ENCODE assay signal across 25 cellular contexts in the genomic region with DNA sequence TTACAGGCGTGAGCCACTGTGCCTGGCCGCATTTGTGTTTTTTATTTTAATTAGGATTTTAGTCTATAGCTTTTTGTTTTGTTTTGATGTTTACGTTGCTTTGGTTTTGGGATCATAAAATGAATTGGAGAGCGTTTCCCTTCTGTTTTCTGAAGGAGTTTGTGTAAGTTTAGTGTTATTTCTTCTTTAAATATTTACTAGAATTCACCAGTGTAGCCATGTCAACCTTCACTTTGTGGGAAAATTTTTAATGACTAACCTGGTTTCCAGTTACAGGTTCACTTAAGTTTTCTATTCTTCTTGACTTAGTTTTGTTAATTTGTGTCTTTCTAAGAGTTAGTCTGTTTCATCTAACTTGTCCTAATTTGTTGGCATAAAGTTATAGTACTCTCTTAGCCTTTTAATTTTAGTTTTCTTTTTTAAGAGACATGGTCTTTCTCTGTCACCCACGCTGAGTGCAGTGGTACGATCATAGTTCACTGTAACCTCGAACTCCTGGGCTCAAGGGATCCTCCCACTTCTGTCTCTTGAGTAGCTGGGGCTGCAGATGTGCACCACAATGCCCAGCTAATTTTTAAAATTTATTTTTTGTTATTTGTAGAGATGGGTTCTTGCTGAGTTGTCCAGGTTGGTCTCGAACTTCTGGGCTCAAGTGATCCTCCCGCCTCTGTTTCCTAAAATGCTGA.
A peak's percentile ranks its signal among the peaks of the same experiment; 100 is the strongest.
DNase-seq lines count a peak whose midpoint lies in the region; ATAC-seq and TF ChIP-seq lines count a peak whose summit lies in the region.
"Had no signal": no experiment of that assay in that cellular context is flagged by ENCODE, and none has a peak within 500 bp of the region (broad histone marks: within the 10 kb centered on the region; RNA-seq: fewer than 3 reads in every experiment).

No MANE protein-coding gene starts in this region.

- H3K4me3 ChIP-seq in GM23248 (no peak overlapping the region), Peyer's patch (no peak overlapping the region)
- H3K4me3 ChIP-seq: GM12878, heart left ventricle, left lung, thyroid gland had no signal

- peaks cover 30% of the 10 kb centered on the region for H3K4me1 Mint-ChIP-seq in activated CD4-positive, alpha-beta T cell treated with anti-CD3 and anti-CD28 coated beads, Interleukin-2, amount 10 ng/mL, durations not matched to agents 24 days and 14 days
- peaks cover 23 to 54% of the 10 kb centered on the region in 2 donors for H3K4me1 Mint-ChIP-seq in effector memory CD8-positive, alpha-beta T cell (ENCODE audit: low read depth in 2 of 2)
- H3K4me1 Mint-ChIP-seq in nephron progenitor cell: no peaks in the 10 kb centered on the region
- H3K4me1 Mint-ChIP-seq: neural crest cell had no signal

- TF ChIP-seq CTCF in nephron progenitor cell (IDR thresholded peaks at IDR 0.05) (no peak), Peyer's patch (IDR thresholded peaks at IDR 0.05) (no peak)

- peak overlapping the region; percentile 35 for H3K27ac Mint-ChIP-seq in activated CD4-positive, alpha-beta T cell treated with anti-CD3 and anti-CD28 coated beads, Interleukin-2, amount 10 ng/mL, durations not matched to agents 24 days and 14 days
- H3K27ac Mint-ChIP-seq in effector memory CD8-positive, alpha-beta T cell: peak overlapping the region; percentile 68 to 77
- peak overlapping the region; percentile 57 for H3K27ac Mint-ChIP-seq in nephron progenitor cell
- H3K27ac Mint-ChIP-seq: activated naive CD4-positive, alpha-beta T cell treated with anti-CD3 and anti-CD28 coated beads, Interleukin-2, amount 10 ng/mL, durations not matched to agents 7 days and 5 days; progenitor cell of endocrine pancreas; stimulated activated memory B cell treated with anti-CD40 and anti-IgM and Interleukin-4, amounts not matched to agents 10 μg/mL and 1 μg/mL and 100 μg/mL, for 72 hours had no signal

- H3K27ac ChIP-seq in GM23248: peak overlapping the region; percentile 29; the same call in 1 of the 2 replicates
- H3K27ac ChIP-seq in Peyer's patch: no peak overlapping the region
- H3K27ac ChIP-seq: thyroid gland had no signal

- WGBS in GM23248 (ENCODE audit: low coverage in 1 of 2, low lambda C conversion rate in 2 of 2, missing lambda C conversion rate in 2 of 2), 2 experiments: 97 to 98% methylated on average over 9 of the region's 9 CpGs

- intact Hi-C loops in activated CD4-positive, alpha-beta T cell treated with anti-CD3 and anti-CD28 coated beads, Interleukin-2, amount 10 ng/mL, durations not matched to agents 24 days and 14 days (cut with micrococcal nuclease): no loop called here

- peaks cover 11% of the 10 kb centered on the region for H3K9me3 Mint-ChIP-seq in activated CD4-positive, alpha-beta T cell treated with anti-CD3 and anti-CD28 coated beads, Interleukin-2, amount 10 ng/mL, durations not matched to agents 24 days and 14 days
- no peaks in the 10 kb centered on the region for H3K9me3 Mint-ChIP-seq in effector memory CD8-positive, alpha-beta T cell
- peaks cover 33% of the 10 kb centered on the region for H3K9me3 Mint-ChIP-seq in nephron progenitor cell
- H3K9me3 Mint-ChIP-seq: activated naive CD4-positive, alpha-beta T cell treated with anti-CD3 and anti-CD28 coated beads, Interleukin-2, amount 10 ng/mL, durations not matched to agents 7 days and 5 days; stimulated activated memory B cell treated with anti-CD40 and anti-IgM and Interleukin-4, amounts not matched to agents 10 μg/mL and 1 μg/mL and 100 μg/mL, for 72 hours had no signal

- H3K36me3 ChIP-seq in GM23248 (ENCODE audit: low read depth) (peaks cover 85% of the 10 kb centered on the region), Peyer's patch (peaks cover 0 to 84% (median 0%) of the 10 kb centered on the region in 3 donors)

- no peak overlapping the region for H3K9ac ChIP-seq in GM23248

- TF ChIP-seq POLR2A in Peyer's patch (IDR thresholded peaks at IDR 0.05): no peak

- H3K27me3 ChIP-seq in GM23248 (replicated peaks; ENCODE audit: insufficient read depth) (no peaks in the 10 kb centered on the region), Peyer's patch (no peaks in the 10 kb centered on the region)
- H3K27me3 ChIP-seq: heart left ventricle, left lung, thyroid gland had no signal

- no peak overlapping the region for H2AFZ ChIP-seq in GM23248

- H3K4me1 ChIP-seq in GM23248 (ENCODE audit: insufficient read depth) (peaks cover 4% of the 10 kb centered on the region; the same call in 1 of the 2 replicates), Peyer's patch (no peaks in the 10 kb centered on the region)

- H3K36me3 Mint-ChIP-seq in activated CD4-positive, alpha-beta T cell treated with anti-CD3 and anti-CD28 coated beads, Interleukin-2, amount 10 ng/mL, durations not matched to agents 24 days and 14 days (ENCODE audit: low read depth): peaks cover 79% of the 10 kb centered on the region
- peaks cover 98% of the 10 kb centered on the region for H3K36me3 Mint-ChIP-seq in effector memory CD8-positive, alpha-beta T cell (ENCODE audit: insufficient read depth)
- peaks cover 98% of the 10 kb centered on the region for H3K36me3 Mint-ChIP-seq in nephron progenitor cell (ENCODE audit: low read depth)

- no peak for ATAC-seq in effector memory CD8-positive, alpha-beta T cell (replicated peaks)
- no peak for ATAC-seq in HG02938 (IDR thresholded peaks at IDR 0.05; ENCODE audit: unreplicated experiment)
- ATAC-seq: GM12878; heart left ventricle; left lung; stimulated activated memory B cell treated with anti-CD40 and anti-IgM and Interleukin-4, amounts not matched to agents 10 μg/mL and 1 μg/mL and 100 μg/mL, for 72 hours had no signal

- no peak for DNase-seq in activated CD4-positive, alpha-beta T cell treated with anti-CD3 and anti-CD28 coated beads, Interleukin-2, amount 10 ng/mL, durations not matched to agents 24 days and 14 days
- DNase-seq in activated CD4-positive, alpha-beta T cell treated with anti-CD3 and anti-CD28 coated beads for 48 hours: no peak
- no peak for DNase-seq in GM23248
- no peak for DNase-seq in effector memory CD8-positive, alpha-beta T cell
- no peak for DNase-seq in nephron progenitor cell
- DNase-seq in Peyer's patch: no peak
- DNase-seq in T1000 (lab: John Stamatoyannopoulos, UW): no peak
- DNase-seq: activated naive CD4-positive, alpha-beta T cell treated with anti-CD3 and anti-CD28 coated beads, Interleukin-2, amount 10 ng/mL, durations not matched to agents 7 days and 5 days; AML-193; central memory CD4-positive, alpha-beta T cell; dermis blood vessel endothelial cell; DMS79 treated with DMSO at 0.1 percent for 48 hours; heart left ventricle; KG1; left lung; midbrain; NCI-H1930; NCI-H2227 treated with DMSO at 0.1 percent for 48 hours; SW 1271 had no signal

- H3K9me3 ChIP-seq in GM23248 (ENCODE audit: low read depth) (no peaks in the 10 kb centered on the region), Peyer's patch (no peaks in the 10 kb centered on the region)
- H3K9me3 ChIP-seq: left lung, thyroid gland had no signal

- peaks cover 61% of the 10 kb centered on the region for H3F3A ChIP-seq in GM23248 (ENCODE audit: insufficient read depth)

- H3K4me2 ChIP-seq in GM23248 (ENCODE audit: unreplicated experiment): no peak overlapping the region

- H3K4me3 Mint-ChIP-seq in activated CD4-positive, alpha-beta T cell treated with anti-CD3 and anti-CD28 coated beads, Interleukin-2, amount 10 ng/mL, durations not matched to agents 24 days and 14 days: no peak overlapping the region
- peak overlapping the region in 1 of 2 donors; percentile 33 for H3K4me3 Mint-ChIP-seq in effector memory CD8-positive, alpha-beta T cell
- no peak overlapping the region for H3K4me3 Mint-ChIP-seq in nephron progenitor cell
- H3K4me3 Mint-ChIP-seq: activated naive CD4-positive, alpha-beta T cell treated with anti-CD3 and anti-CD28 coated beads, Interleukin-2, amount 10 ng/mL, durations not matched to agents 7 days and 5 days; neural crest cell; stimulated activated memory B cell treated with anti-CD40 and anti-IgM and Interleukin-4, amounts not matched to agents 10 μg/mL and 1 μg/mL and 100 μg/mL, for 72 hours had no signal

- H3K79me2 ChIP-seq in GM23248 (ENCODE audit: insufficient read depth): peaks cover 99% of the 10 kb centered on the region

- no peaks in the 10 kb centered on the region for H3K27me3 Mint-ChIP-seq in activated CD4-positive, alpha-beta T cell treated with anti-CD3 and anti-CD28 coated beads, Interleukin-2, amount 10 ng/mL, durations not matched to agents 24 days and 14 days
- H3K27me3 Mint-ChIP-seq in effector memory CD8-positive, alpha-beta T cell: no peaks in the 10 kb centered on the region
- H3K27me3 Mint-ChIP-seq in nephron progenitor cell (ENCODE audit: low read depth, poor library complexity): peaks cover 3% of the 10 kb centered on the region
- H3K27me3 Mint-ChIP-seq: activated naive CD4-positive, alpha-beta T cell treated with anti-CD3 and anti-CD28 coated beads, Interleukin-2, amount 10 ng/mL, durations not matched to agents 7 days and 5 days; progenitor cell of endocrine pancreas; stimulated activated memory B cell treated with anti-CD40 and anti-IgM and Interleukin-4, amounts not matched to agents 10 μg/mL and 1 μg/mL and 100 μg/mL, for 72 hours had no signal

- in situ Hi-C loops in GM23248 (cut with MboI): no loop called here

- peaks cover 6% of the 10 kb centered on the region; the same call in 1 of the 2 replicates for H4K20me1 ChIP-seq in GM23248 (ENCODE audit: insufficient read depth)

- no peaks in the 10 kb centered on the region for H3K9me2 ChIP-seq in GM23248 (ENCODE audit: insufficient read depth)
